1 cellular context compared by ENCODE assay signal in the genomic region with DNA sequence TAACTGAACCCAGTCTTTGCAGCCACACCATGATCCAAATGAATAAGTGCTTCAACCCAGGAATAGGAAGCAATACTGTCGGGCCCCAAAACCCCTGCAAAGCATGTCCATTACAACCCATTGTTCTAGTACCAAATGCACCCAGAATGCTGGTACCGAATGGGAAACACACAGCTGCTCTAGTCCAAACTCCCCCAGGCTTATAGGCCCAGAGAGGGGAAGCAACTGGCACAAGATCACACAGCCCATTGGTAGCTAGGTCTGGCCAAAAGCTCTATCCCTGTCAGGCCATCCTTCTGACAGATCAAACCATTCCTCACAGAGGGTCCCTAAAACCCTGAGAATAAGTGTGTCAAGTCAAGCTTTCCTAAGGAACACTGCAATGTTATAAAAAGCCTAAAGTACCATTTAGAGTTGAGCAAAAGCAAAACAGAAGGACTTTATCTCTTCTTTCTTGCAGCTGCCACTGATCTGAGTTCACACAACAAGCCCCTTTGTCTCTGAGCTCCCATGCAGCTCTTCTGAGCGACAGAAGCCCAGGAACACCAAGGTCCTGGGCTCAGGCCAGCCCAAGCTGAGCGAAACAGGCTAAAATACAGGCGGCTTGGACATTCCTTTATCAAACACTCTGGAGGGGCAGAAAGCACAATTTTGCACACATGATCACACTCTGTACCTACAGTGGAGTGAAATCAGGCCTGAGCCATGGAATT.
TF ChIP-seq lines count a peak whose summit lies in the region.

No MANE protein-coding gene starts in this region.

TF ChIP-seq in H1, 55 proteins besides CTCF, POLR2A, EP300 and RAD21:
- TF ChIP-seq HDAC2 (IDR thresholded peaks at IDR 0.05; ENCODE audit: borderline replicate concordance in 1 of 2, low read depth in 2 of 2, low read length in 2 of 2) (0 out of 4 replicates have a peak, but pooled peaks of 1 of the 2 experiments have one; percentile 52), KDM1A (IDR thresholded peaks at IDR 0.05; ENCODE audit: borderline replicate concordance, low read length) (peak; percentile 90), CHD2 (IDR thresholded peaks at IDR 0.05; ENCODE audit: low read length) (no peak)
